In genomic region chr21:15051652-15052554, GRCh38 we compare ENCODE assay signal across 8 cellular contexts. TPM values are rescaled to one million over a fixed set of nuclear protein-coding genes. Genes with fewer than 3 reads are reported as not detected.
DNase-seq lines count a peak whose midpoint lies in the region; ATAC-seq and TF ChIP-seq lines count a peak whose summit lies in the region.

No MANE protein-coding gene starts in this region.

- H3K27me3 ChIP-seq in CD8-positive, alpha-beta T cell (ENCODE audit: insufficient read depth, low read length) = no peaks in the 10 kb centered on the region

- no peak for TF ChIP-seq CTCF in CD8-positive, alpha-beta T cell (IDR thresholded peaks at IDR 0.05)

- CTCF ChIA-PET in CD8-positive, alpha-beta T cell (lab: Charles Lee) = interaction anchor here (0.9 kb wide), 1 partner anchor 501 kb away, joined by 3 read pairs; no protein-coding TSS in a partner anchor

- H3K4me1 ChIP-seq in CD8-positive, alpha-beta T cell (ENCODE audit: insufficient read depth, low read length) = peaks cover 48% of the 10 kb centered on the region

- H3K4me3 Mint-ChIP-seq in CD8-positive, alpha-beta T cell = peak overlapping the region; percentile 73
- peak overlapping the region; percentile 21 for H3K4me3 Mint-ChIP-seq in dendritic cell treated with granulocyte-macrophage colony-stimulating factor and Interleukin-4, amounts not matched to agents 40 ng/mL and 50 ng/mL, for 4 days
- peak overlapping the region; percentile 59 for H3K4me3 Mint-ChIP-seq in stimulated activated effector memory CD8-positive, alpha-beta T cell treated with anti-CD3 and anti-CD28 coated beads, Interleukin-12 subunit alpha, Interleukin-12 subunit beta, amount 100 ng/mL, for 72 hours

- H3K9me3 ChIP-seq in CD8-positive, alpha-beta T cell (ENCODE audit: low read length) = no peaks in the 10 kb centered on the region

- peaks cover 76% of the 10 kb centered on the region for H3K4me1 Mint-ChIP-seq in CD8-positive, alpha-beta T cell (ENCODE audit: low read depth)
- peaks cover 47% of the 10 kb centered on the region for H3K4me1 Mint-ChIP-seq in dendritic cell treated with granulocyte-macrophage colony-stimulating factor and Interleukin-4, amounts not matched to agents 40 ng/mL and 50 ng/mL, for 4 days (ENCODE audit: low read depth)
- peaks cover 54% of the 10 kb centered on the region for H3K4me1 Mint-ChIP-seq in stimulated activated effector memory CD8-positive, alpha-beta T cell treated with anti-CD3 and anti-CD28 coated beads, Interleukin-12 subunit alpha, Interleukin-12 subunit beta, amount 100 ng/mL, for 72 hours

- no peaks in the 10 kb centered on the region for H3K9me3 Mint-ChIP-seq in CD8-positive, alpha-beta T cell
- H3K9me3 Mint-ChIP-seq in dendritic cell treated with granulocyte-macrophage colony-stimulating factor and Interleukin-4, amounts not matched to agents 40 ng/mL and 50 ng/mL, for 4 days = no peaks in the 10 kb centered on the region
- H3K9me3 Mint-ChIP-seq in stimulated activated effector memory CD8-positive, alpha-beta T cell treated with anti-CD3 and anti-CD28 coated beads, Interleukin-12 subunit alpha, Interleukin-12 subunit beta, amount 100 ng/mL, for 72 hours = no peaks in the 10 kb centered on the region

- H3K27me3 Mint-ChIP-seq in CD8-positive, alpha-beta T cell (ENCODE audit: low read depth) = no peaks in the 10 kb centered on the region
- H3K27me3 Mint-ChIP-seq in dendritic cell treated with granulocyte-macrophage colony-stimulating factor and Interleukin-4, amounts not matched to agents 40 ng/mL and 50 ng/mL, for 4 days = no peaks in the 10 kb centered on the region

- H3K4me3 ChIP-seq in CD8-positive, alpha-beta T cell (ENCODE audit: low read depth, low read length) = no peak overlapping the region

- no peaks in the 10 kb centered on the region for H3K36me3 ChIP-seq in CD8-positive, alpha-beta T cell (ENCODE audit: insufficient read depth, low read length)

- no peaks in the 10 kb centered on the region for H3K36me3 Mint-ChIP-seq in CD8-positive, alpha-beta T cell
- no peaks in the 10 kb centered on the region for H3K36me3 Mint-ChIP-seq in dendritic cell treated with granulocyte-macrophage colony-stimulating factor and Interleukin-4, amounts not matched to agents 40 ng/mL and 50 ng/mL, for 4 days (ENCODE audit: low read depth)
- H3K36me3 Mint-ChIP-seq in stimulated activated effector memory CD8-positive, alpha-beta T cell treated with anti-CD3 and anti-CD28 coated beads, Interleukin-12 subunit alpha, Interleukin-12 subunit beta, amount 100 ng/mL, for 72 hours = no peaks in the 10 kb centered on the region

- intact Hi-C loops in CD8-positive, alpha-beta T cell (cut with DNase I, micrococcal nuclease) = loop anchor here in 1 of 2 experiments (1.0 to 2.0 kb wide), 2 partner anchors 8 to 13 kb away; partner anchors contain the start of gene NRIP1
- intact Hi-C loops in dendritic cell treated with granulocyte-macrophage colony-stimulating factor and Interleukin-4, amounts not matched to agents 40 ng/mL and 50 ng/mL, for 4 days (cut with micrococcal nuclease) = no loop called here

- no peak for DNase-seq in CD8-positive, alpha-beta T cell
- peak; percentile 67 for DNase-seq in HT-29 (ENCODE audit: low spot score)
- DNase-seq in stimulated activated effector memory CD8-positive, alpha-beta T cell treated with anti-CD3 and anti-CD28 coated beads, Interleukin-12 subunit alpha, Interleukin-12 subunit beta, amount 100 ng/mL, for 72 hours (ENCODE audit: low spot score in 2 of 2) = no peak
- no peak for DNase-seq in epidermal melanocyte (ENCODE audit: insufficient read length, low spot score)
- no peak for DNase-seq in AG08396 (ENCODE audit: low spot score)
- DNase-seq in GM19240 (ENCODE audit: insufficient read length, low spot score) = no peak

- POLR2A ChIA-PET in CD8-positive, alpha-beta T cell (lab: Charles Lee) = interaction anchor here (0.6 to 1.0 kb wide), 2 partner anchors 13 to 46 kb away, joined by 3 read pairs; no protein-coding TSS in a partner anchor

- peak overlapping the region; percentile 62 for H3K27ac Mint-ChIP-seq in CD8-positive, alpha-beta T cell
- H3K27ac Mint-ChIP-seq in dendritic cell treated with granulocyte-macrophage colony-stimulating factor and Interleukin-4, amounts not matched to agents 40 ng/mL and 50 ng/mL, for 4 days = peak overlapping the region; percentile 13
- peak overlapping the region; percentile 54 for H3K27ac Mint-ChIP-seq in stimulated activated effector memory CD8-positive, alpha-beta T cell treated with anti-CD3 and anti-CD28 coated beads, Interleukin-12 subunit alpha, Interleukin-12 subunit beta, amount 100 ng/mL, for 72 hours

- no peak overlapping the region for H3K27ac ChIP-seq in CD8-positive, alpha-beta T cell (ENCODE audit: low read depth, low read length)

- ATAC-seq in CD8-positive, alpha-beta T cell = peak; percentile 49
- peak; percentile 70 for ATAC-seq in GM21360 (IDR thresholded peaks at IDR 0.05; ENCODE audit: unreplicated experiment)
- ATAC-seq in stimulated activated effector memory CD8-positive, alpha-beta T cell treated with anti-CD3 and anti-CD28 coated beads, Interleukin-12 subunit alpha, Interleukin-12 subunit beta, amount 100 ng/mL, for 72 hours = peak; percentile 91

RNA-seq across cellular contexts. Expression of gene NRIP1, which starts 12.9 kb away (rescaled TPM):
- total RNA-seq in CD8-positive, alpha-beta T cell = 10 to 100 TPM; 62.4 to 64.3 TPM
- 18.6 and 24.1 TPM in 2 replicates for total RNA-seq in HT-29 (2014; rRNA removed; shearing (Covaris generic))

Comparison
In these comparisons a context has a peak if more than half of its experiments do, and no peak if none do; other contexts are left out.
1. H3K4me3 Mint-ChIP-seq: peak in every context shown above with its lines; median percentile 73 in CD8-positive, alpha-beta T cell; 59 in stimulated activated effector memory CD8-positive, alpha-beta T cell treated with anti-CD3 and anti-CD28 coated beads, Interleukin-12 subunit alpha, Interleukin-12 subunit beta, amount 100 ng/mL, for 72 hours; 21 in dendritic cell treated with granulocyte-macrophage colony-stimulating factor and Interleukin-4, amounts not matched to agents 40 ng/mL and 50 ng/mL, for 4 days.